In genomic region chr1:80076469-80076868, GRCh38 we compare ENCODE assay signal across 8 cellular contexts.
"Had no signal": no experiment of that assay in that cellular context is flagged by ENCODE, and none has a peak within 500 bp of the region (broad histone marks: within the 10 kb centered on the region; RNA-seq: fewer than 3 reads in every experiment).

No MANE protein-coding gene starts in this region.

- H3K9me3 ChIP-seq: HAP-1 had no signal

- H2AFZ ChIP-seq: GM23248 had no signal

- H3K4me3 ChIP-seq: GM23248, HAP-1 had no signal

- H3K4me1 ChIP-seq: HAP-1 had no signal

- H3K9ac ChIP-seq: GM23248 had no signal

- FAIRE-seq: HepG2, HTR-8/SVneo had no signal

- DNase-seq: GM23248, GOT3, H7, HFFc6 had no signal

- H3K27ac ChIP-seq: GM23248 had no signal

- H3K36me3 ChIP-seq: HAP-1 had no signal

- ATAC-seq: HCT116, HepG2 had no signal
